In genomic region chr12:11347810-11348209, GRCh38 we compare ENCODE assay signal across 14 cellular contexts. TPM values are rescaled to one million over a fixed set of nuclear protein-coding genes. Genes with fewer than 3 reads are reported as not detected.
A peak's percentile ranks its signal among the peaks of the same experiment; 100 is the strongest.
DNase-seq lines count a peak whose midpoint lies in the region; ATAC-seq and TF ChIP-seq lines count a peak whose summit lies in the region.
"Had no signal": no experiment of that assay in that cellular context is flagged by ENCODE, and none has a peak within 500 bp of the region (broad histone marks: within the 10 kb centered on the region; RNA-seq: fewer than 3 reads in every experiment).

No MANE protein-coding gene starts in this region.

- H3K79me2 ChIP-seq in GM23338 (replicated peaks; ENCODE audit: insufficient read depth) (no peaks in the 10 kb centered on the region), OCI-LY1 (ENCODE audit: insufficient read depth, low read length) (no peaks in the 10 kb centered on the region)

- H3K9ac ChIP-seq in OCI-LY1 (ENCODE audit: low read length), result no peak overlapping the region

- TF ChIP-seq POLR2A in transverse colon (IDR thresholded peaks at IDR 0.05), result no peak

- no peak overlapping the region for H3K4me3 ChIP-seq in GM23338
- no peak overlapping the region for H3K4me3 ChIP-seq in OCI-LY1 (ENCODE audit: low read depth, low read length, poor library complexity, severe bottlenecking)
- no peak overlapping the region for H3K4me3 ChIP-seq in transverse colon

- in situ Hi-C loops in transverse colon (cut with MboI; ENCODE audit: low pct_ligation_motif_present in 1 of 4, low pct_unique_long_range_greater_than_20kb in 1 of 4, low sequenced_read_pairs in 3 of 4), result loop anchor here in 1 of 4 donors (25.0 kb wide), 1 partner anchor 89 kb away; no protein-coding TSS in a partner anchor

- no peak overlapping the region for H3K27ac Mint-ChIP-seq in GM23338
- H3K27ac Mint-ChIP-seq: activated CD8-positive, alpha-beta T cell treated with anti-CD3 and anti-CD28 coated beads for 36 hours had no signal

- DNase-seq in GM23338 (ENCODE audit: low spot score) (peak; percentile 33), foreskin keratinocyte (no peak), transverse colon (no peak), head of caudate nucleus (no peak), OCI-M1 (lab: John Stamatoyannopoulos, UW) (no peak)
- DNase-seq: activated CD8-positive, alpha-beta T cell treated with anti-CD3 and anti-CD28 coated beads for 36 hours; activated naive CD4-positive, alpha-beta T cell; NK-92 treated with Interleukin-12 subunit alpha and Interleukin-12 subunit beta, amount 100 ng/mL, for 24 hours had no signal

- TF ChIP-seq EP300 in transverse colon (IDR thresholded peaks at IDR 0.05; ENCODE audit: low read depth), result no peak

- intact Hi-C loops in transverse colon (cut with DNase I; ENCODE audit: low total_unique reads), result no loop called here
- intact Hi-C loops in head of caudate nucleus (cut with DNase I), result no loop called here

- H3K27me3 ChIP-seq in GM23338 (ENCODE audit: insufficient read depth) (no peaks in the 10 kb centered on the region), OCI-LY1 (ENCODE audit: insufficient read depth, low read length) (no peaks in the 10 kb centered on the region), foreskin keratinocyte (no peaks in the 10 kb centered on the region), transverse colon (no peaks in the 10 kb centered on the region)

- no peaks in the 10 kb centered on the region for H3K4me1 ChIP-seq in GM23338 (ENCODE audit: insufficient read depth)
- no peaks in the 10 kb centered on the region for H3K4me1 ChIP-seq in OCI-LY1 (ENCODE audit: insufficient read depth, low read length, severe bottlenecking)
- no peaks in the 10 kb centered on the region for H3K4me1 ChIP-seq in foreskin keratinocyte
- H3K4me1 ChIP-seq in transverse colon, result no peaks in the 10 kb centered on the region

- no peaks in the 10 kb centered on the region for H3K9me3 Mint-ChIP-seq in GM23338
- H3K9me3 Mint-ChIP-seq: activated CD8-positive, alpha-beta T cell treated with anti-CD3 and anti-CD28 coated beads for 36 hours had no signal

- TF ChIP-seq CTCF in C4-2B (conservative IDR thresholded peaks at IDR 0.05) (peak; percentile 54), GM23338 (conservative IDR thresholded peaks at IDR 0.05; ENCODE audit: low read depth in 2 of 2) (peak in 1 of 2 experiments; percentile 55; a peak in 2 of 4 replicates), OCI-LY1 (IDR thresholded peaks at IDR 0.05; ENCODE audit: low read length) (peak; percentile 28; the same call in 1 of the 2 replicates), foreskin keratinocyte (conservative IDR thresholded peaks at IDR 0.05) (peak; percentile 32), transverse colon (IDR thresholded peaks at IDR 0.05) (peak in 1 of 5 experiments; percentile 24)

- H4K20me1 ChIP-seq in GM23338 (replicated peaks; ENCODE audit: insufficient read depth), result no peaks in the 10 kb centered on the region
- H4K20me1 ChIP-seq in OCI-LY1 (ENCODE audit: insufficient read depth, low read length), result no peaks in the 10 kb centered on the region

- H3F3A ChIP-seq in GM23338 (replicated peaks; ENCODE audit: low read depth) (no peaks in the 10 kb centered on the region), OCI-LY1 (ENCODE audit: insufficient read depth, low read length) (no peaks in the 10 kb centered on the region)

- no peak overlapping the region for H3K4me3 Mint-ChIP-seq in GM23338
- H3K4me3 Mint-ChIP-seq: activated CD8-positive, alpha-beta T cell treated with anti-CD3 and anti-CD28 coated beads for 36 hours had no signal

- no peaks in the 10 kb centered on the region for H3K9me2 ChIP-seq in GM23338 (ENCODE audit: insufficient read depth)
- no peaks in the 10 kb centered on the region for H3K9me2 ChIP-seq in OCI-LY1 (ENCODE audit: low read depth, low read length)

- H2AFZ ChIP-seq in GM23338 (no peak overlapping the region), OCI-LY1 (ENCODE audit: low read length) (no peak overlapping the region)

- no peaks in the 10 kb centered on the region for H3K36me3 Mint-ChIP-seq in GM23338 (ENCODE audit: low read depth)

- H3K36me3 ChIP-seq in GM23338 (ENCODE audit: insufficient read depth) (no peaks in the 10 kb centered on the region), OCI-LY1 (ENCODE audit: insufficient read depth, low read length) (no peaks in the 10 kb centered on the region), transverse colon (no peaks in the 10 kb centered on the region)

- ATAC-seq in GM23338 (peak; percentile 61), foreskin keratinocyte (peak; percentile 62), HG02840 (IDR thresholded peaks at IDR 0.05; ENCODE audit: low FRiP score, unreplicated experiment) (no peak)
- ATAC-seq: activated CD8-positive, alpha-beta T cell treated with anti-CD3 and anti-CD28 coated beads for 36 hours; esophagus mucosa; sciatic nerve had no signal

- H3K4me2 ChIP-seq in GM23338, result no peak overlapping the region
- H3K4me2 ChIP-seq in OCI-LY1 (ENCODE audit: low read length), result no peak overlapping the region

- H3K27ac ChIP-seq in C4-2B, result no peak overlapping the region
- no peak overlapping the region for H3K27ac ChIP-seq in GM23338 (ENCODE audit: low read depth)
- no peak overlapping the region for H3K27ac ChIP-seq in OCI-LY1 (ENCODE audit: low read depth, low read length, poor library complexity, severe bottlenecking)
- H3K27ac ChIP-seq in foreskin keratinocyte, result no peak overlapping the region
- H3K27ac ChIP-seq in transverse colon, result no peak overlapping the region

- WGBS in transverse colon (ENCODE audit: low coverage in 1 of 2), 2 donors, result 77 to 83% methylated on average over 6 of the region's 6 CpGs

- H3K9me3 ChIP-seq in OCI-LY1 (ENCODE audit: low read length), result no peaks in the 10 kb centered on the region
- no peaks in the 10 kb centered on the region for H3K9me3 ChIP-seq in transverse colon

- no peaks in the 10 kb centered on the region for H3K4me1 Mint-ChIP-seq in GM23338

- H3K27me3 Mint-ChIP-seq in GM23338 (ENCODE audit: insufficient read depth, low read depth, poor library complexity), result no peaks in the 10 kb centered on the region

TF ChIP-seq in GM23338, 12 proteins besides CTCF, POLR2A, EP300 and RAD21 (continues in another document):
- no peak for TF ChIP-seq ETS1 (IDR thresholded peaks at IDR 0.05)
- TF ChIP-seq STAT1 (IDR thresholded peaks at IDR 0.05; ENCODE audit: unreplicated experiment), result no peak
- TF ChIP-seq REST (IDR thresholded peaks at IDR 0.05; ENCODE audit: unreplicated experiment), result no peak
- TF ChIP-seq ZNF331 (CRISPR knock-in tag; IDR thresholded peaks at IDR 0.05; ENCODE audit: low read depth), result no peak
- TF ChIP-seq ZNF114 (CRISPR knock-in tag; IDR thresholded peaks at IDR 0.05), result no peak
- TF ChIP-seq NANOG (IDR thresholded peaks at IDR 0.05; ENCODE audit: borderline replicate concordance), result no peak
- no peak for TF ChIP-seq CREB1 (CRISPR knock-in tag; IDR thresholded peaks at IDR 0.05; ENCODE audit: low read depth)
- no peak for TF ChIP-seq EZH2 (IDR thresholded peaks at IDR 0.05; ENCODE audit: low read depth, unreplicated experiment)

RNA-seq across cellular contexts. Expression of gene PRB4, which starts 37.6 kb away (rescaled TPM):
- total RNA-seq in GM23338 (2014; rRNA removed; shearing (Covaris generic)), result not detected in 2 replicates
- polyA plus RNA-seq in GM23338 (2016; fragmentation: Nextera tagmentation; extraction: Ambion mirVana) (not detected in 2 replicates), foreskin keratinocyte (not detected in 2 replicates)
- total RNA-seq in foreskin keratinocyte (not detected in 2 replicates), transverse colon (not detected)
- total RNA-seq: activated CD8-positive, alpha-beta T cell treated with anti-CD3 and anti-CD28 coated beads for 36 hours; esophagus mucosa; sciatic nerve; T-helper 1 cell treated with Interleukin-12 subunit alpha and Interleukin-12 subunit beta and Interleukin-4 antibody, amounts not matched to agents 30 ng/mL and 1 ng/mL, for 36 hours had no signal

RNA-seq across cellular contexts. Expression of gene PRB2, which starts 47.6 kb away (rescaled TPM):
- not detected in 2 replicates for total RNA-seq in GM23338 (2014; rRNA removed; shearing (Covaris generic))
- polyA plus RNA-seq in GM23338 (2016; fragmentation: Nextera tagmentation; extraction: Ambion mirVana), result not detected in 2 replicates
- total RNA-seq in foreskin keratinocyte, result not detected in 2 replicates
- polyA plus RNA-seq in foreskin keratinocyte, result not detected in 2 replicates
- total RNA-seq in transverse colon, result not detected
- total RNA-seq: activated CD8-positive, alpha-beta T cell treated with anti-CD3 and anti-CD28 coated beads for 36 hours; esophagus mucosa; sciatic nerve; T-helper 1 cell treated with Interleukin-12 subunit alpha and Interleukin-12 subunit beta and Interleukin-4 antibody, amounts not matched to agents 30 ng/mL and 1 ng/mL, for 36 hours had no signal
